Comparison of ENCODE assay signal across 16 cellular contexts in the genomic region with DNA sequence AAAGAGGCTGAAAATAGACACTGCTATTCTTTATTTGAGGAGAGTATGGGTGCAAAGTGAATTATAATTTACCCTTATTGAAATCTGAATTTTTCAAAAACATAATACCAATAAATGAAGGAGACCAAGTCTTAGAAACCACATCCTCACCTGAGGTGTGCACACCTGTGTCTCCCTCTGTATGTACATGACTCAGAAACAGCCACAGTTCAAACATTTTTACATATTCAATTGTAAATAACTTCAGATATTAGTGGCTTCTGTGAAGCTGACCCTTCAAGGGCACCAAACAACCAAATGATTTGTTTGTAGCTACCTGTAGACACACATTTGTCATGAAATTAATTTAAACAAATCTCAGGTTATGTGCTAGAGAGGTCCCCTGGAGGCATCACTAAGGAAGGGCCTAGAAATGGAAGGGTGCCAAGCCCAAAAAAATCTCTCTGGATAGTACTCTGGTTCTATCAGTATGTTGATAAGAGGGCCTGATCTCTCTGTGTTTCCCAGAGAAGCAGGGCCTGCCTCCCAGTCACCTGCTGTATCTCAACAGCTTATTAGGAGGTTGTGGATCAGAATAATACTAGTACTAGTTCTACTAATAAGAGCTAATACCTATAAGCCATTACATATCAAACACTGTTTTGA. TPM values are rescaled to one million over a fixed set of nuclear protein-coding genes. Genes with fewer than 3 reads are reported as not detected.
DNase-seq lines count a peak whose midpoint lies in the region; ATAC-seq and TF ChIP-seq lines count a peak whose summit lies in the region.
"Had no signal": no experiment of that assay in that cellular context is flagged by ENCODE, and none has a peak within 500 bp of the region (broad histone marks: within the 10 kb centered on the region; RNA-seq: fewer than 3 reads in every experiment).

No MANE protein-coding gene starts in this region.

- no peaks in the 10 kb centered on the region for H3K9me3 ChIP-seq in CD4-positive, CD25-positive, alpha-beta regulatory T cell (ENCODE audit: control insufficient read depth in 2 of 2, low read length in 2 of 2)
- no peaks in the 10 kb centered on the region for H3K9me3 ChIP-seq in breast epithelium
- H3K9me3 ChIP-seq: mucosa of descending colon had no signal

- no peaks in the 10 kb centered on the region for H3K27me3 Mint-ChIP-seq in CD4-positive, CD25-positive, alpha-beta regulatory T cell
- no peaks in the 10 kb centered on the region for H3K27me3 Mint-ChIP-seq in osteocyte (ENCODE audit: unreplicated experiment)
- H3K27me3 Mint-ChIP-seq: activated CD4-positive, alpha-beta memory T cell treated with anti-CD3 and anti-CD28 coated beads for 36 hours; activated naive CD8-positive, alpha-beta T cell had no signal

- H3K4me3 ChIP-seq in CD4-positive, CD25-positive, alpha-beta regulatory T cell (ENCODE audit: low read depth, low read length), result no peak overlapping the region
- no peak overlapping the region for H3K4me3 ChIP-seq in breast epithelium
- H3K4me3 ChIP-seq: cardiac muscle cell, mucosa of descending colon had no signal

- H3K27ac ChIP-seq in CD4-positive, CD25-positive, alpha-beta regulatory T cell (ENCODE audit: insufficient read depth, low read length, poor library complexity, severe bottlenecking), result no peak overlapping the region
- peak overlapping the region; percentile 81 to 82 for H3K27ac ChIP-seq in breast epithelium
- H3K27ac ChIP-seq: cardiac muscle cell had no signal

- intact Hi-C loops in breast epithelium (cut with DNase I; ENCODE audit: low total_unique reads) (no loop called here), left ventricle myocardium superior (cut with micrococcal nuclease) (no loop called here)

- DNase-seq in CD4-positive, CD25-positive, alpha-beta regulatory T cell, result no peak
- DNase-seq in NCI-H226 (peak; percentile 69), breast epithelium (ENCODE audit: low spot score in 2 of 2) (no peak), osteocyte (ENCODE audit: extremely low spot score, unreplicated experiment) (no peak), left ventricle myocardium superior (no peak), NCI-H187 (lab: John Stamatoyannopoulos, UW) (no peak), hippocampal formation (lab: John Stamatoyannopoulos, UW) (no peak), T-helper 1 cell (no peak)
- DNase-seq: activated CD4-positive, alpha-beta memory T cell treated with anti-CD3 and anti-CD28 coated beads for 36 hours; activated T-cell treated with anti-CD3 and anti-CD28 coated beads, Interleukin-2, amount 50 U/mL, for 72 hours; NCI-H1930; retina; stimulated activated CD4-positive, alpha-beta T cell treated with anti-CD3 and anti-CD28 coated beads, Interleukin-1b, Interleukin-23, amount 100 ng/mL, for 48 hours had no signal

- no peaks in the 10 kb centered on the region for H3K9me3 Mint-ChIP-seq in CD4-positive, CD25-positive, alpha-beta regulatory T cell
- H3K9me3 Mint-ChIP-seq in osteocyte (ENCODE audit: unreplicated experiment), result no peaks in the 10 kb centered on the region
- H3K9me3 Mint-ChIP-seq: activated CD4-positive, alpha-beta memory T cell treated with anti-CD3 and anti-CD28 coated beads for 36 hours; activated T-cell treated with anti-CD3 and anti-CD28 coated beads, Interleukin-2, amount 50 U/mL, for 72 hours had no signal

- no peak for ATAC-seq in CD4-positive, CD25-positive, alpha-beta regulatory T cell (ENCODE audit: low read depth in 2 of 2)
- ATAC-seq in left ventricle myocardium superior, result no peak
- ATAC-seq: activated T-cell treated with anti-CD3 and anti-CD28 coated beads, Interleukin-2, amount 50 U/mL, for 72 hours had no signal

- peaks cover 0 to 27% (median 12%) of the 10 kb centered on the region in 4 donors for H3K4me1 Mint-ChIP-seq in CD4-positive, CD25-positive, alpha-beta regulatory T cell
- H3K4me1 Mint-ChIP-seq in osteocyte (ENCODE audit: unreplicated experiment), result peaks cover 50% of the 10 kb centered on the region

- H3K27ac Mint-ChIP-seq in CD4-positive, CD25-positive, alpha-beta regulatory T cell, result peak overlapping the region in 2 of 3 donors; percentile 37 to 68
- peak overlapping the region; percentile 95 for H3K27ac Mint-ChIP-seq in osteocyte (ENCODE audit: unreplicated experiment)
- H3K27ac Mint-ChIP-seq: activated CD4-positive, alpha-beta memory T cell treated with anti-CD3 and anti-CD28 coated beads for 36 hours; activated naive CD8-positive, alpha-beta T cell; activated T-cell treated with anti-CD3 and anti-CD28 coated beads, Interleukin-2, amount 50 U/mL, for 72 hours had no signal

- no peaks in the 10 kb centered on the region for H3K4me1 ChIP-seq in CD4-positive, CD25-positive, alpha-beta regulatory T cell (ENCODE audit: control insufficient read depth, insufficient read depth, low read length, poor library complexity, severe bottlenecking)
- peaks cover 0 to 17% of the 10 kb centered on the region in 2 donors for H3K4me1 ChIP-seq in breast epithelium

- no peak for TF ChIP-seq POLR2A in breast epithelium (IDR thresholded peaks at IDR 0.05)

- no peak for TF ChIP-seq CTCF in breast epithelium (IDR thresholded peaks at IDR 0.05)
- no peak for TF ChIP-seq CTCF in osteocyte (IDR thresholded peaks at IDR 0.05)

- no peaks in the 10 kb centered on the region for H3K36me3 ChIP-seq in CD4-positive, CD25-positive, alpha-beta regulatory T cell (ENCODE audit: control insufficient read depth, insufficient read depth, low read length)
- no peaks in the 10 kb centered on the region for H3K36me3 ChIP-seq in breast epithelium
- H3K36me3 ChIP-seq: cardiac muscle cell had no signal

- H3K36me3 Mint-ChIP-seq in CD4-positive, CD25-positive, alpha-beta regulatory T cell, result peaks cover 38% of the 10 kb centered on the region
- H3K36me3 Mint-ChIP-seq in osteocyte (ENCODE audit: unreplicated experiment), result peaks cover 12% of the 10 kb centered on the region
- H3K36me3 Mint-ChIP-seq: activated CD4-positive, alpha-beta memory T cell treated with anti-CD3 and anti-CD28 coated beads for 36 hours had no signal

- no peaks in the 10 kb centered on the region for H3K27me3 ChIP-seq in CD4-positive, CD25-positive, alpha-beta regulatory T cell (ENCODE audit: control insufficient read depth, insufficient read depth, low read length)
- H3K27me3 ChIP-seq in breast epithelium, result no peaks in the 10 kb centered on the region
- H3K27me3 ChIP-seq: cardiac muscle cell had no signal

- H3K4me3 Mint-ChIP-seq in CD4-positive, CD25-positive, alpha-beta regulatory T cell, result no peak overlapping the region
- no peak overlapping the region for H3K4me3 Mint-ChIP-seq in osteocyte (ENCODE audit: unreplicated experiment)
- H3K4me3 Mint-ChIP-seq: activated CD4-positive, alpha-beta memory T cell treated with anti-CD3 and anti-CD28 coated beads for 36 hours; activated naive CD8-positive, alpha-beta T cell; activated T-cell treated with anti-CD3 and anti-CD28 coated beads, Interleukin-2, amount 50 U/mL, for 72 hours had no signal

RNA-seq across cellular contexts. Expression of a gene that starts 28.1 kb away (rescaled TPM):
- 27.6 TPM for total RNA-seq in CD4-positive, CD25-positive, alpha-beta regulatory T cell
- 10 to 100 TPM; 31.1 to 39.8 (median 34.8) TPM for polyA plus RNA-seq in CD4-positive, CD25-positive, alpha-beta regulatory T cell
- 10 to 100 TPM; 35.8 to 49.2 (median 41.1) TPM for total RNA-seq in breast epithelium
- 54.3 and 58.6 TPM in 2 replicates for total RNA-seq in osteocyte
- total RNA-seq in left ventricle myocardium superior, result 52.6 TPM
